Comparison of ENCODE assay signal across 18 cellular contexts in genomic region chr20:34435589-34435988, GRCh38.
DNase-seq lines count a peak whose midpoint lies in the region; ATAC-seq lines count a peak whose summit lies in the region.
"Had no signal": no experiment of that assay in that cellular context is flagged by ENCODE, and none has a peak within 500 bp of the region (broad histone marks: within the 10 kb centered on the region; RNA-seq: fewer than 3 reads in every experiment).

No MANE protein-coding gene starts in this region.

- H3K27ac ChIP-seq in cingulate gyrus (ENCODE audit: low read depth, low read length), result peak overlapping the region; percentile 24
- H3K27ac ChIP-seq: esophagus muscularis mucosa, upper lobe of left lung had no signal

- ATAC-seq in GM18909 (IDR thresholded peaks at IDR 0.05; ENCODE audit: poor library complexity, unreplicated experiment), result no peak

- DNase-seq in SIG-M5 treated with dmso at 0.1 percent for 504 hours (lab: John Stamatoyannopoulos, UW; ENCODE audit: unreplicated experiment), result peak; percentile 12
- DNase-seq in SIG-M5 (lab: John Stamatoyannopoulos, UW), result no peak
- DNase-seq in MV-4-11 (lab: John Stamatoyannopoulos, UW), result peak; percentile 57
- DNase-seq in renal cortical epithelial cell (ENCODE audit: low read depth), result peak; percentile 28
- DNase-seq in medulla oblongata (ENCODE audit: extremely low spot score), result no peak
- no peak for DNase-seq in hepatic stellate cell (ENCODE audit: low spot score)
- DNase-seq: 8988T; activated CD4-positive, alpha-beta T cell treated with anti-CD3 and anti-CD28 coated beads for 4 hours; activated naive CD4-positive, alpha-beta T cell treated with anti-CD3 and anti-CD28 coated beads for 36 hours; CD4-positive, alpha-beta T cell; NCI-H187; NCI-H446 treated with DMSO at 0.1 percent for 48 hours; stimulated activated naive CD4-positive, alpha-beta T cell treated with Interleukin-2 at 50 U/mL for 16 hours; T1000; upper lobe of left lung had no signal

Comparison
In these comparisons a context has a peak if more than half of its experiments do, and no peak if none do; other contexts are left out.
1. DNase-seq: peak in SIG-M5 treated with dmso at 0.1 percent for 504 hours (single experiment), MV-4-11 (single experiment) and renal cortical epithelial cell (single experiment); none in SIG-M5 (single experiment), medulla oblongata (single experiment) and hepatic stellate cell (single experiment).